8 cellular contexts compared by ENCODE assay signal in genomic region chr2:88765154-88765948, GRCh38.
A peak's percentile ranks its signal among the peaks of the same experiment; 100 is the strongest.
DNase-seq lines count a peak whose midpoint lies in the region; ATAC-seq and TF ChIP-seq lines count a peak whose summit lies in the region.

No MANE protein-coding gene starts in this region.

- intact Hi-C loops in left ventricle myocardium superior (cut with micrococcal nuclease): no loop called here
- intact Hi-C loops in sigmoid colon (cut with DNase I): no loop called here

- H3K36me3 Mint-ChIP-seq in activated T-cell treated with anti-CD3 and anti-CD28 coated beads, Interleukin-2, amount 50 U/mL, for 72 hours (ENCODE audit: insufficient read depth in 2 of 2): peaks cover 1 to 8% of the 10 kb centered on the region in 2 donors

- DNase-seq in activated CD4-positive, alpha-beta T cell treated with anti-CD3 and anti-CD28 coated beads for 24 hours (ENCODE audit: low read depth in 2 of 2): peak; percentile 8 to 50
- no peak for DNase-seq in activated CD4-positive, alpha-beta T cell treated with anti-CD3 and anti-CD28 coated beads for 1 hour
- peak; percentile 56 to 65 for DNase-seq in NCI-H1930 (lab: John Stamatoyannopoulos, UW)
- DNase-seq in activated T-cell treated with anti-CD3 and anti-CD28 coated beads, Interleukin-2, amount 50 U/mL, for 72 hours: peak; percentile 57 to 79
- peak; percentile 35 for DNase-seq in left ventricle myocardium superior
- no peak for DNase-seq in sigmoid colon
- no peak for DNase-seq in T-helper 9 cell

- H3K27me3 ChIP-seq in sigmoid colon: peaks cover 14 to 22% (median 20%) of the 10 kb centered on the region in 3 donors

- peaks cover 17% of the 10 kb centered on the region for H3K27me3 Mint-ChIP-seq in activated T-cell treated with anti-CD3 and anti-CD28 coated beads, Interleukin-2, amount 50 U/mL, for 72 hours (ENCODE audit: low read depth)

- H3K9me3 Mint-ChIP-seq in activated T-cell treated with anti-CD3 and anti-CD28 coated beads, Interleukin-2, amount 50 U/mL, for 72 hours: peaks cover 2 to 6% of the 10 kb centered on the region in 2 donors

- TF ChIP-seq CTCF in sigmoid colon (IDR thresholded peaks at IDR 0.05): no peak

- no peak for TF ChIP-seq EP300 in sigmoid colon (IDR thresholded peaks at IDR 0.05)

- H3K4me3 ChIP-seq in skin epidermis (peak overlapping the region in 6 of 7 experiments; percentile 2 to 26 (median 24)), sigmoid colon (peak overlapping the region in 2 of 4 donors; percentile 4 to 30)

- H3K4me3 Mint-ChIP-seq in activated T-cell treated with anti-CD3 and anti-CD28 coated beads, Interleukin-2, amount 50 U/mL, for 72 hours: peak overlapping the region; percentile 87 to 91

- H3K36me3 ChIP-seq in sigmoid colon: no peaks in the 10 kb centered on the region

- H3K4me1 Mint-ChIP-seq in activated T-cell treated with anti-CD3 and anti-CD28 coated beads, Interleukin-2, amount 50 U/mL, for 72 hours (ENCODE audit: low read depth): peaks cover 12% of the 10 kb centered on the region

- no peak overlapping the region for H3K27ac Mint-ChIP-seq in activated T-cell treated with anti-CD3 and anti-CD28 coated beads, Interleukin-2, amount 50 U/mL, for 72 hours

- peaks cover 0 to 11% (median 10%) of the 10 kb centered on the region in 4 donors for H3K4me1 ChIP-seq in sigmoid colon

- 2 to 19% methylated on average over 81 of the region's 81 CpGs for WGBS in sigmoid colon, 2 donors

- peaks cover 0 to 4% (median 0%) of the 10 kb centered on the region in 4 donors for H3K9me3 ChIP-seq in sigmoid colon

- H3K27ac ChIP-seq in skin epidermis: no peak overlapping the region
- H3K27ac ChIP-seq in sigmoid colon: no peak overlapping the region

- no peak for TF ChIP-seq POLR2A in sigmoid colon (IDR thresholded peaks at IDR 0.05)

- peak; percentile 78 to 92 for ATAC-seq in activated T-cell treated with anti-CD3 and anti-CD28 coated beads, Interleukin-2, amount 50 U/mL, for 72 hours (replicated peaks in 1 of 2)
- no peak for ATAC-seq in left ventricle myocardium superior

Comparison
In these comparisons a context has a peak if more than half of its experiments do, and no peak if none do; other contexts are left out.
1. DNase-seq: peak in activated CD4-positive, alpha-beta T cell treated with anti-CD3 and anti-CD28 coated beads for 24 hours (2 of 2), NCI-H1930 (2 of 2), activated T-cell treated with anti-CD3 and anti-CD28 coated beads, Interleukin-2, amount 50 U/mL, for 72 hours (2 of 2) and left ventricle myocardium superior (single experiment); none in activated CD4-positive, alpha-beta T cell treated with anti-CD3 and anti-CD28 coated beads for 1 hour (single experiment), sigmoid colon (single experiment) and T-helper 9 cell (single experiment).